In the genomic region with DNA sequence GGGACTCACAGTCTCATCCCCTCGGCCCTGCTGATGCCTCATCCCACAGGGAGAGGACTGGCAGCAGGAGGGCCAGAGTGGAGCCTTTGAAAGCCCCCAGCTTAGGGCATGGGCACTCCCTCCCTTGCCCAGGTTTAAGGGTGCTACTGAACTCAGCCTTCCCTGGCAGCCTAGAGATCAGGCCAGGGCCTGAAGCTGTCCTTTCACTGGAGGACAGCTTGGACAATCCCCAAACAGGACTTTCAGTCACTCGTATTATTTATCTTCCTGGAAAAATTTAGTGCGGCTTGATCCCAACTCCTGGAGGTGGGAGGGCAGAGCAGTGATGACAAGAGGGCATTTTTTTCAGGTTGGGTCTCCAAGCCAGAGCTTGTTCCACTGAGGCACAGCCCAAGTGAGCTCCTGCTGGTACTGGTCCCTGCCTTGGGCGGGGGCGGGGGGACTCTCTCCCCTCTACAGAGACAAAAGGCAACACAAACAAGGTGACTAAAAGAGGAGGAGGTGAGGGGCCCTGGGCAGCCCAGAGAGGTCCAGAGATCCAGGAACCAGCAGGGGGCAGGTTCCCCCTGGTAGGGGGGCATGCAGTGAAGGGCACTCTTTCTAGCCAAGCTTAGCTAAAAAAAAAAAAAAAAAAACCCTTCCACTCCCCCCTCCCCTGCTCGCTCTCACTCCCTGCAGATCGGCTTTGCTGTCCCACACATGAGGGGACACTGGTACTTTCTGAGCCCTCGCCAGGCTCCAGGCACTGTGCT, we compare ENCODE assay signal across 22 cellular contexts. TPM values are rescaled to one million over a fixed set of nuclear protein-coding genes. Genes with fewer than 3 reads are reported as not detected.
A peak's percentile ranks its signal among the peaks of the same experiment; 100 is the strongest.
DNase-seq lines count a peak whose midpoint lies in the region; ATAC-seq, FAIRE-seq and TF ChIP-seq lines count a peak whose summit lies in the region.
"Had no signal": no experiment of that assay in that cellular context is flagged by ENCODE, and none has a peak within 500 bp of the region (broad histone marks: within the 10 kb centered on the region; RNA-seq: fewer than 3 reads in every experiment).

No MANE protein-coding gene starts in this region.

- in situ Hi-C loops in K562 (cut with MboI) (no loop called here), G401 (cut with HindIII; ENCODE audit: low sequenced_read_pairs) (no loop called here)

- WGBS in K562 (ENCODE audit: insufficient coverage, low coverage, missing lambda C conversion rate) = 46% methylated on average over 4 of the region's 8 CpGs

- no peaks in the 10 kb centered on the region for H3K9me1 ChIP-seq in K562 (ENCODE audit: control insufficient read depth, insufficient read depth, low read length)

- POLR2A ChIA-PET in K562 (lab: Yijun Ruan, JAX) = interaction anchor here (1.2 kb wide), 1 partner anchor 10 kb away, joined by 3 read pairs; no protein-coding TSS in a partner anchor

- H3K27me3 ChIP-seq in BLaER1 (peaks cover 18% of the 10 kb centered on the region), K562 (ENCODE audit: control insufficient read depth in 2 of 2, insufficient read depth in 2 of 2, low read length in 2 of 2) (peaks cover 0 to 12% of the 10 kb centered on the region in 2 experiments; a peak in 3 of 5 replicates), dorsolateral prefrontal cortex (peaks cover 0 to 27% (median 13%) of the 10 kb centered on the region in 45 donors)
- H3K27me3 ChIP-seq: SJSA1 had no signal

- BruUV-seq in K562 (replicated peaks; lab: Mats Ljungman, UMichigan) = no TSS peak

- H3K27ac Mint-ChIP-seq in HFFc6 = no peak overlapping the region
- no peak overlapping the region for H3K27ac Mint-ChIP-seq in mesothelial cell of epicardium
- H3K27ac Mint-ChIP-seq: CD8-positive, alpha-beta memory T cell; T-helper 2 cell treated with Interferon-gamma antibody and Interleukin-4, amounts not matched to agents 5 μg/mL and 100 μg/mL, for 36 hours had no signal

- FAIRE-seq in K562 (lab: Jason Lieb, UNC) = no peak
- FAIRE-seq: D721Med, G401.6 had no signal

- H2AFZ ChIP-seq in K562 (ENCODE audit: low read depth, low read length) = no peak overlapping the region

- TF ChIP-seq RAD21 in K562 (CRISPR knock-in tag; conservative IDR thresholded peaks at IDR 0.05 in 1 of 2, IDR thresholded peaks at IDR 0.05 in 1 of 2) = no peak

- no peaks in the 10 kb centered on the region for H3K36me3 Mint-ChIP-seq in HFFc6 (ENCODE audit: low read depth)
- no peaks in the 10 kb centered on the region for H3K36me3 Mint-ChIP-seq in mesothelial cell of epicardium
- H3K36me3 Mint-ChIP-seq: CD8-positive, alpha-beta memory T cell had no signal

- 0 out of 2 replicates have a peak overlapping the region, but pooled peaks have one; percentile 78 for H3K4me2 ChIP-seq in BLaER1
- H3K4me2 ChIP-seq in K562 (ENCODE audit: insufficient read depth, low read length) = no peak overlapping the region

- H3K4me1 Mint-ChIP-seq in HFFc6 (ENCODE audit: low read depth) = no peaks in the 10 kb centered on the region
- peaks cover 8% of the 10 kb centered on the region for H3K4me1 Mint-ChIP-seq in mesothelial cell of epicardium

- no peaks in the 10 kb centered on the region for H3K79me2 ChIP-seq in K562 (ENCODE audit: control insufficient read depth, insufficient read depth, low read length)

- intact Hi-C loops in K562 (cut with micrococcal nuclease) (no loop called here), dorsolateral prefrontal cortex (cut with DNase I) (no loop called here)

- H3K9ac ChIP-seq in BLaER1 = no peak overlapping the region
- 0 out of 4 replicates have a peak overlapping the region, but pooled peaks of 1 of the 2 experiments have one; percentile 7 for H3K9ac ChIP-seq in K562 (ENCODE audit: insufficient read depth in 1 of 2, low read depth in 2 of 2, low read length in 2 of 2)

- H3K4me3 ChIP-seq in BLaER1 (no peak overlapping the region), K562 (no peak overlapping the region), dorsolateral prefrontal cortex (no peak overlapping the region)
- H3K4me3 ChIP-seq: SJSA1 had no signal

- TF ChIP-seq CTCF in HFFc6 (IDR thresholded peaks at IDR 0.05) (peak; percentile 22; the same call in 1 of the 2 replicates), K562 (IDR thresholded peaks at IDR 0.05 in 2 of 3, conservative IDR thresholded peaks at IDR 0.05 in 1 of 3; ENCODE audit: insufficient read depth in 2 of 3, low read depth in 1 of 3, low read length in 3 of 3) (no peak), mesothelial cell of epicardium (IDR thresholded peaks at IDR 0.05; ENCODE audit: unreplicated experiment) (peak; percentile 11), dorsolateral prefrontal cortex (IDR thresholded peaks at IDR 0.05 in 54 of 56, conservative IDR thresholded peaks at IDR 0.05 in 2 of 56; ENCODE audit: low read depth in 1 of 56, partially characterized antibody in 56 of 56) (no peak)

- ATAC-seq in K562 (no peak), HG03460 (IDR thresholded peaks at IDR 0.05; ENCODE audit: unreplicated experiment) (no peak), HG02885 (IDR thresholded peaks at IDR 0.05; ENCODE audit: poor library complexity, unreplicated experiment) (no peak)

- H4K20me1 ChIP-seq in BLaER1 = no peaks in the 10 kb centered on the region
- H4K20me1 ChIP-seq in K562 (replicated peaks; ENCODE audit: control insufficient read depth, insufficient read depth, low read length) = no peaks in the 10 kb centered on the region; the same call in 1 of the 2 replicates

- no peak for TF ChIP-seq POLR2A in K562 (conservative IDR thresholded peaks at IDR 0.05)

- no peak for TF ChIP-seq EP300 in K562 (IDR thresholded peaks at IDR 0.05; ENCODE audit: low read length)

- H3K4me3 Mint-ChIP-seq in HFFc6 = no peak overlapping the region
- no peak overlapping the region for H3K4me3 Mint-ChIP-seq in mesothelial cell of epicardium
- H3K4me3 Mint-ChIP-seq: T-helper 2 cell treated with Interferon-gamma antibody and Interleukin-4, amounts not matched to agents 5 μg/mL and 100 μg/mL, for 36 hours had no signal

- CTCF ChIA-PET in K562 (lab: Yijun Ruan, JAX; ENCODE audit: low intra/inter-chr PET ratio) = interaction anchor here (1.0 kb wide), 1 partner anchor 14 kb away, joined by 3 read pairs; no protein-coding TSS in a partner anchor

- no peaks in the 10 kb centered on the region for H3K9me3 Mint-ChIP-seq in HFFc6
- no peaks in the 10 kb centered on the region for H3K9me3 Mint-ChIP-seq in mesothelial cell of epicardium
- H3K9me3 Mint-ChIP-seq: CD8-positive, alpha-beta memory T cell; T-helper 2 cell treated with Interferon-gamma antibody and Interleukin-4, amounts not matched to agents 5 μg/mL and 100 μg/mL, for 36 hours had no signal

- DNase-seq in HFFc6 = no peak
- DNase-seq in K562 (ENCODE audit: extremely low read depth in 1 of 4, low spot score in 3 of 4) = no peak
- no peak for DNase-seq in mesothelial cell of epicardium (ENCODE audit: low spot score in 2 of 2, unreplicated experiment in 2 of 2)
- no peak for DNase-seq in G401 (ENCODE audit: low spot score)
- no peak for DNase-seq in dorsolateral prefrontal cortex
- DNase-seq: 8988T; CD8-positive, alpha-beta memory T cell; DMS79; HCEC 1CT; Kasumi-1; NCI-H187 treated with DMSO at 0.1 percent for 48 hours; NCI-H446 treated with DMSO at 0.1 percent for 48 hours; NCI-H748 treated with DMSO at 0.1 percent for 48 hours; SW 1271 had no signal

- H3K27me3 Mint-ChIP-seq in HFFc6 (ENCODE audit: insufficient read depth) (peaks cover 35% of the 10 kb centered on the region), mesothelial cell of epicardium (ENCODE audit: low read depth) (peaks cover 55% of the 10 kb centered on the region)

- H3K27ac ChIP-seq in BLaER1 (no peak overlapping the region), K562 (ENCODE audit: extremely low read depth, low read depth, low read length) (no peak overlapping the region), dorsolateral prefrontal cortex (no peak overlapping the region)
- H3K27ac ChIP-seq: SJSA1 had no signal

- H3K9me3 ChIP-seq in BLaER1 (no peaks in the 10 kb centered on the region), K562 (replicated peaks; ENCODE audit: control insufficient read depth, insufficient read depth, low read depth, low read length) (no peaks in the 10 kb centered on the region)
- H3K9me3 ChIP-seq: SJSA1 had no signal

- H3K36me3 ChIP-seq in BLaER1 = no peaks in the 10 kb centered on the region
- H3K36me3 ChIP-seq in K562 (ENCODE audit: control insufficient read depth, insufficient read depth, low read length) = no peaks in the 10 kb centered on the region
- H3K36me3 ChIP-seq: SJSA1 had no signal

- peaks cover 46% of the 10 kb centered on the region for H3K4me1 ChIP-seq in BLaER1
- peaks cover 11 to 24% of the 10 kb centered on the region in 2 experiments for H3K4me1 ChIP-seq in K562 (replicated peaks in 1 of 2; ENCODE audit: control insufficient read depth in 2 of 2, insufficient read depth in 2 of 2, low read length in 2 of 2)
- H3K4me1 ChIP-seq: SJSA1 had no signal

RNA-seq across cellular contexts. Expression of a gene that starts 1.7 kb away (rescaled TPM):
- not detected for total RNA-seq in HFFc6 (2021; fragmentation: NEBNext Ultra II Directional; extraction: Animal tissue kit (Norgen Biotek cat#: 25700))
- 0.44 and 0.86 TPM in 2 replicates for total RNA-seq in K562 (2011; cell fraction: chromatin; rRNA removed; ENCODE audit: low replicate concordance)
- total RNA-seq in K562 (2011; cell fraction: nucleolus; rRNA removed) = 0.79 and 0.83 TPM in 2 replicates
- 0.73 and 1.5 TPM in 2 replicates for total RNA-seq in K562 (2011; cell fraction: nucleoplasm; rRNA removed)
- total RNA-seq in K562 (2014; rRNA removed) (0.20 TPM in 1 of 2 replicates, not detected in the other), K562 (2014; rRNA removed; fragmentation: Illumina TruSeq; extraction: Trizol) (0.16 and 0.25 TPM in 2 replicates), K562 (2015; rRNA removed; fragmentation: Illumina TruSeq; extraction: Trizol) (0.08 and 0.11 TPM in 2 replicates), K562 (2021) (0.22 and 0.34 TPM in 2 replicates), mesothelial cell of epicardium (2.2 to 2.9 TPM (median 2.5 TPM) in 3 replicates), dorsolateral prefrontal cortex (1 to 10 TPM in 106 of 120 experiments, under 1 TPM in 14; 0.33 to 4.9 (median 1.8) TPM)
- polyA plus RNA-seq in K562 (2011; rRNA removed) (0.35 and 0.42 TPM in 2 replicates), K562 (2014; fragmentation: Illumina TruSeq; extraction: Trizol) (0.28 and 0.29 TPM in 2 replicates), K562 (2014; fragmentation: Nextera tagmentation; extraction: Ambion mirVana) (under 1 TPM; 0.03 to 0.04 TPM), K562 (2014; rRNA removed) (0.15 and 0.74 TPM in 2 replicates)
- 0.48 and 0.63 TPM in 2 replicates for polyA plus RNA-seq in K562 (2011; cell fraction: cytosol; rRNA removed)
- 0.80 and 0.84 TPM in 2 replicates for polyA plus RNA-seq in K562 (2011; cell fraction: nucleus; rRNA removed)
- polyA plus RNA-seq in K562 (2012) = 0.25 and 1.9 TPM in 2 replicates
- polyA minus RNA-seq in K562 (2011; rRNA and poly(A)+ RNA removed) = 0.11 and 0.18 TPM in 2 replicates
- polyA minus RNA-seq in K562 (2011; cell fraction: cytosol; rRNA and poly(A)+ RNA removed) = not detected in 2 replicates
- polyA minus RNA-seq in K562 (2011; cell fraction: nucleus; rRNA and poly(A)+ RNA removed) = not detected in 2 replicates
- 1.8 and 1.9 TPM in 2 replicates for total RNA-seq in G401 (2014; rRNA removed; shearing (Covaris generic))
- total RNA-seq: CD8-positive, alpha-beta memory T cell; SJSA1 had no signal
- polyA plus RNA-seq: BJ; CD8-positive, alpha-beta memory T cell had no signal

RNA-seq across cellular contexts. Expression of a gene that starts 16.0 kb away (rescaled TPM):
- total RNA-seq in HFFc6 (2021; fragmentation: NEBNext Ultra II Directional; extraction: Animal tissue kit (Norgen Biotek cat#: 25700)) = 1 to 10 TPM; 4.0 to 5.3 (median 4.2) TPM
- total RNA-seq in K562 (2011; cell fraction: chromatin; rRNA removed; ENCODE audit: low replicate concordance) = 6.6 and 9.3 TPM in 2 replicates
- 4.5 and 5.7 TPM in 2 replicates for total RNA-seq in K562 (2011; cell fraction: nucleolus; rRNA removed)
- 5.0 and 5.1 TPM in 2 replicates for total RNA-seq in K562 (2011; cell fraction: nucleoplasm; rRNA removed)
- total RNA-seq in K562 (2014; rRNA removed) (1.5 and 3.0 TPM in 2 replicates), K562 (2014; rRNA removed; fragmentation: Illumina TruSeq; extraction: Trizol) (0.51 and 0.76 TPM in 2 replicates), K562 (2015; rRNA removed; fragmentation: Illumina TruSeq; extraction: Trizol) (1.1 and 1.2 TPM in 2 replicates), K562 (2021) (1.7 and 2.3 TPM in 2 replicates), mesothelial cell of epicardium (10.5 to 11.6 TPM (median 11.3 TPM) in 3 replicates), dorsolateral prefrontal cortex (10 to 100 TPM in 119 of 120 experiments, 1 to 10 TPM in 1; 9.3 to 46.1 (median 17.9) TPM)
- polyA plus RNA-seq in K562 (2011; rRNA removed) (1.6 and 3.5 TPM in 2 replicates), K562 (2014; fragmentation: Illumina TruSeq; extraction: Trizol) (1.4 TPM in 2 replicates), K562 (2014; fragmentation: Nextera tagmentation; extraction: Ambion mirVana) (under 1 TPM; 0.15 to 0.25 TPM), K562 (2014; rRNA removed) (1.9 and 2.4 TPM in 2 replicates)
- 3.9 and 5.4 TPM in 2 replicates for polyA plus RNA-seq in K562 (2011; cell fraction: cytosol; rRNA removed)
- polyA plus RNA-seq in K562 (2011; cell fraction: nucleus; rRNA removed) = 7.8 and 12.8 TPM in 2 replicates
- polyA plus RNA-seq in K562 (2012) = 1.5 and 4.2 TPM in 2 replicates
- 0.84 and 1.1 TPM in 2 replicates for polyA minus RNA-seq in K562 (2011; rRNA and poly(A)+ RNA removed)
- 1.7 and 2.9 TPM in 2 replicates for polyA minus RNA-seq in K562 (2011; cell fraction: cytosol; rRNA and poly(A)+ RNA removed)
- 1.9 and 4.2 TPM in 2 replicates for polyA minus RNA-seq in K562 (2011; cell fraction: nucleus; rRNA and poly(A)+ RNA removed)
- total RNA-seq in G401 (2014; rRNA removed; shearing (Covaris generic)) = 2.4 and 6.5 TPM in 2 replicates

RNA-seq across cellular contexts. Expression of a gene that starts 24.6 kb away (rescaled TPM):
- 10 to 100 TPM; 21.5 to 36.2 (median 25.3) TPM for total RNA-seq in HFFc6 (2021; fragmentation: NEBNext Ultra II Directional; extraction: Animal tissue kit (Norgen Biotek cat#: 25700))
- 97.5 and 216 TPM in 2 replicates for total RNA-seq in K562 (2011; cell fraction: chromatin; rRNA removed; ENCODE audit: low replicate concordance)
- 139 and 145 TPM in 2 replicates for total RNA-seq in K562 (2011; cell fraction: nucleolus; rRNA removed)
- total RNA-seq in K562 (2011; cell fraction: nucleoplasm; rRNA removed) = 84.1 and 110 TPM in 2 replicates
- total RNA-seq in K562 (2014; rRNA removed) = 22.9 and 29.3 TPM in 2 replicates
- 13.9 and 18.7 TPM in 2 replicates for total RNA-seq in K562 (2014; rRNA removed; fragmentation: Illumina TruSeq; extraction: Trizol)
- 31.9 and 32.8 TPM in 2 replicates for total RNA-seq in K562 (2015; rRNA removed; fragmentation: Illumina TruSeq; extraction: Trizol)
- total RNA-seq in K562 (2021) = 57.2 and 57.8 TPM in 2 replicates
- polyA plus RNA-seq in K562 (2011; rRNA removed) = 64.6 and 64.7 TPM in 2 replicates
- polyA plus RNA-seq in K562 (2011; cell fraction: cytosol; rRNA removed) = 26.0 and 41.1 TPM in 2 replicates
- polyA plus RNA-seq in K562 (2011; cell fraction: nucleus; rRNA removed) = 518 and 949 TPM in 2 replicates
- 43.2 and 57.4 TPM in 2 replicates for polyA plus RNA-seq in K562 (2012)
- polyA plus RNA-seq in K562 (2014; fragmentation: Illumina TruSeq; extraction: Trizol) = 54.4 and 57.1 TPM in 2 replicates
- 1 to 10 TPM; 1.5 to 4.9 TPM for polyA plus RNA-seq in K562 (2014; fragmentation: Nextera tagmentation; extraction: Ambion mirVana)
- 80.4 and 92.0 TPM in 2 replicates for polyA plus RNA-seq in K562 (2014; rRNA removed)
- 13.2 and 20.1 TPM in 2 replicates for polyA minus RNA-seq in K562 (2011; rRNA and poly(A)+ RNA removed)
- polyA minus RNA-seq in K562 (2011; cell fraction: cytosol; rRNA and poly(A)+ RNA removed) = 13.4 and 13.8 TPM in 2 replicates
- polyA minus RNA-seq in K562 (2011; cell fraction: nucleus; rRNA and poly(A)+ RNA removed) = 44.7 and 47.8 TPM in 2 replicates
- total RNA-seq in mesothelial cell of epicardium = 86.2 to 87.5 TPM (median 86.4 TPM) in 3 replicates
- total RNA-seq in G401 (2014; rRNA removed; shearing (Covaris generic)) = 26.3 and 28.6 TPM in 2 replicates
- total RNA-seq in dorsolateral prefrontal cortex = 100 to 1,000 TPM in 58 of 120 experiments, 10 to 100 TPM in 62; 65.5 to 174 (median 99.8) TPM

RNA-seq across cellular contexts. Expression of a gene that starts 26.1 kb away (rescaled TPM):
- not detected for total RNA-seq in HFFc6 (2021; fragmentation: NEBNext Ultra II Directional; extraction: Animal tissue kit (Norgen Biotek cat#: 25700))
- total RNA-seq in K562 (2011; cell fraction: chromatin; rRNA removed; ENCODE audit: low replicate concordance) = 0.62 and 0.92 TPM in 2 replicates
- total RNA-seq in K562 (2011; cell fraction: nucleolus; rRNA removed) = 0.26 and 0.67 TPM in 2 replicates
- total RNA-seq in K562 (2011; cell fraction: nucleoplasm; rRNA removed) = 0.22 and 0.31 TPM in 2 replicates
- total RNA-seq in K562 (2014; rRNA removed) (0.08 TPM in 1 of 2 replicates, not detected in the other), K562 (2014; rRNA removed; fragmentation: Illumina TruSeq; extraction: Trizol) (not detected in 2 replicates), K562 (2015; rRNA removed; fragmentation: Illumina TruSeq; extraction: Trizol) (0.07 TPM in 1 of 2 replicates, not detected in the other), K562 (2021) (0.11 and 0.16 TPM in 2 replicates), mesothelial cell of epicardium (0.18 TPM in 1 of 3 replicates, not detected in the others), dorsolateral prefrontal cortex (1 to 10 TPM in 8 of 120 experiments, under 1 TPM in 61, not detected in 51; 0.14 to 1.6 (median 0.43) TPM)
- polyA plus RNA-seq in K562 (2011; rRNA removed) (0.04 and 0.08 TPM in 2 replicates), K562 (2014; fragmentation: Illumina TruSeq; extraction: Trizol) (not detected in 2 replicates), K562 (2014; fragmentation: Nextera tagmentation; extraction: Ambion mirVana) (under 1 TPM; 0.04 to 0.06 TPM), K562 (2014; rRNA removed) (0.05 and 0.13 TPM in 2 replicates)
- polyA plus RNA-seq in K562 (2011; cell fraction: cytosol; rRNA removed) = 0.06 TPM in 1 of 2 replicates, not detected in the other
- polyA plus RNA-seq in K562 (2011; cell fraction: nucleus; rRNA removed) = 0.41 and 0.74 TPM in 2 replicates
- polyA plus RNA-seq in K562 (2012) = 0.27 and 0.36 TPM in 2 replicates
- 0.18 TPM in 1 of 2 replicates, not detected in the other for polyA minus RNA-seq in K562 (2011; rRNA and poly(A)+ RNA removed)
- not detected in 2 replicates for polyA minus RNA-seq in K562 (2011; cell fraction: cytosol; rRNA and poly(A)+ RNA removed)
- 0.13 and 0.22 TPM in 2 replicates for polyA minus RNA-seq in K562 (2011; cell fraction: nucleus; rRNA and poly(A)+ RNA removed)
- not detected in 2 replicates for total RNA-seq in G401 (2014; rRNA removed; shearing (Covaris generic))
- total RNA-seq: SJSA1 had no signal
- polyA plus RNA-seq: BJ; CD8-positive, alpha-beta memory T cell had no signal

RNA-seq across cellular contexts. Expression of a gene that starts 46.1 kb away (rescaled TPM):
- under 1 TPM in 4 of 6 experiments, not detected in 2; 0.07 to 0.10 (median 0.08) TPM for total RNA-seq in HFFc6 (2021; fragmentation: NEBNext Ultra II Directional; extraction: Animal tissue kit (Norgen Biotek cat#: 25700))
- total RNA-seq in K562 (2011; cell fraction: chromatin; rRNA removed; ENCODE audit: low replicate concordance) = 0.88 and 2.5 TPM in 2 replicates
- 1.8 and 2.0 TPM in 2 replicates for total RNA-seq in K562 (2011; cell fraction: nucleolus; rRNA removed)
- total RNA-seq in K562 (2011; cell fraction: nucleoplasm; rRNA removed) = 0.95 and 1.2 TPM in 2 replicates
- 0.78 and 0.86 TPM in 2 replicates for total RNA-seq in K562 (2014; rRNA removed)
- 0.22 and 0.29 TPM in 2 replicates for total RNA-seq in K562 (2014; rRNA removed; fragmentation: Illumina TruSeq; extraction: Trizol)
- total RNA-seq in K562 (2015; rRNA removed; fragmentation: Illumina TruSeq; extraction: Trizol) = 0.29 and 0.34 TPM in 2 replicates
- total RNA-seq in K562 (2021) = 1.1 and 1.2 TPM in 2 replicates
- 0.49 and 0.55 TPM in 2 replicates for polyA plus RNA-seq in K562 (2011; rRNA removed)
- 0.56 and 0.91 TPM in 2 replicates for polyA plus RNA-seq in K562 (2011; cell fraction: cytosol; rRNA removed)
- polyA plus RNA-seq in K562 (2011; cell fraction: nucleus; rRNA removed) = 0.65 and 1.1 TPM in 2 replicates
- 0.86 and 1.8 TPM in 2 replicates for polyA plus RNA-seq in K562 (2012)
- 0.31 and 0.61 TPM in 2 replicates for polyA plus RNA-seq in K562 (2014; fragmentation: Illumina TruSeq; extraction: Trizol)
- under 1 TPM; 0.10 to 0.17 TPM for polyA plus RNA-seq in K562 (2014; fragmentation: Nextera tagmentation; extraction: Ambion mirVana)
- polyA plus RNA-seq in K562 (2014; rRNA removed) = 0.38 and 0.71 TPM in 2 replicates
- polyA minus RNA-seq in K562 (2011; rRNA and poly(A)+ RNA removed) = 0.09 and 0.35 TPM in 2 replicates
- polyA minus RNA-seq in K562 (2011; cell fraction: cytosol; rRNA and poly(A)+ RNA removed) = 0.64 and 0.67 TPM in 2 replicates
- polyA minus RNA-seq in K562 (2011; cell fraction: nucleus; rRNA and poly(A)+ RNA removed) = 0.22 and 0.27 TPM in 2 replicates
- total RNA-seq in mesothelial cell of epicardium = 4.1 to 5.1 TPM (median 4.4 TPM) in 3 replicates
- total RNA-seq in G401 (2014; rRNA removed; shearing (Covaris generic)) = 1.7 and 2.3 TPM in 2 replicates
- total RNA-seq in dorsolateral prefrontal cortex = 1 to 10 TPM; 1.6 to 5.7 (median 3.4) TPM

Comparison
In these comparisons a context has a peak if more than half of its experiments do, and no peak if none do; other contexts are left out.
1. CTCF ChIP-seq: peak in HFFc6 (single experiment) and mesothelial cell of epicardium (single experiment); none in K562 (0 of 3) and dorsolateral prefrontal cortex (0 of 56).